ENCODE assay signal across 17 cellular contexts in genomic region chr5:41507501-41507900, GRCh38. TPM values are rescaled to one million over a fixed set of nuclear protein-coding genes. Genes with fewer than 3 reads are reported as not detected.
A peak's percentile ranks its signal among the peaks of the same experiment; 100 is the strongest.
DNase-seq lines count a peak whose midpoint lies in the region; ATAC-seq and TF ChIP-seq lines count a peak whose summit lies in the region.
"Had no signal": no experiment of that assay in that cellular context is flagged by ENCODE, and none has a peak within 500 bp of the region (broad histone marks: within the 10 kb centered on the region; RNA-seq: fewer than 3 reads in every experiment).

No MANE protein-coding gene starts in this region.

- peaks cover 0 to 2% of the 10 kb centered on the region in 2 donors for H3K36me3 Mint-ChIP-seq in activated T-cell treated with anti-CD3 and anti-CD28 coated beads, Interleukin-2, amount 50 U/mL, for 72 hours (ENCODE audit: insufficient read depth in 2 of 2)
- H3K36me3 Mint-ChIP-seq in CD8-positive, alpha-beta memory T cell = no peaks in the 10 kb centered on the region

- peaks cover 35% of the 10 kb centered on the region for H3K27me3 Mint-ChIP-seq in activated T-cell treated with anti-CD3 and anti-CD28 coated beads, Interleukin-2, amount 50 U/mL, for 72 hours (ENCODE audit: low read depth)
- H3K27me3 Mint-ChIP-seq in CD8-positive, alpha-beta memory T cell = peaks cover 10 to 37% of the 10 kb centered on the region in 2 donors

- CTCF ChIA-PET in CD8-positive, alpha-beta memory T cell (lab: Charles Lee) = no interaction called here

- no peak overlapping the region for H3K27ac Mint-ChIP-seq in activated T-cell treated with anti-CD3 and anti-CD28 coated beads, Interleukin-2, amount 50 U/mL, for 72 hours
- no peak overlapping the region for H3K27ac Mint-ChIP-seq in CD8-positive, alpha-beta memory T cell

- DNase-seq in NCI-H146 (lab: John Stamatoyannopoulos, UW) = peak; percentile 9
- DNase-seq in NCI-H146 treated with DMSO at 0.1 percent for 48 hours (lab: John Stamatoyannopoulos, UW; ENCODE audit: unreplicated experiment) = no peak
- no peak for DNase-seq in right cardiac atrium
- no peak for DNase-seq in right atrium auricular region (ENCODE audit: low spot score)
- DNase-seq in cerebellum (ENCODE audit: low spot score) = peak; percentile 32
- no peak for DNase-seq in activated T-cell treated with anti-CD3 and anti-CD28 coated beads, Interleukin-2, amount 50 U/mL, for 72 hours
- DNase-seq in CD8-positive, alpha-beta memory T cell = no peak
- DNase-seq: AML-193, DMS79, MM.1S, NCI-H1092, NCI-H2081 treated with DMSO at 0.1 percent for 48 hours, NCI-H510A had no signal

- H3K4me1 Mint-ChIP-seq in activated T-cell treated with anti-CD3 and anti-CD28 coated beads, Interleukin-2, amount 50 U/mL, for 72 hours (ENCODE audit: low read depth) = no peaks in the 10 kb centered on the region
- peaks cover 0 to 1% (median 0%) of the 10 kb centered on the region in 3 donors for H3K4me1 Mint-ChIP-seq in CD8-positive, alpha-beta memory T cell

- no peaks in the 10 kb centered on the region for H3K36me3 ChIP-seq in right atrium auricular region
- H3K36me3 ChIP-seq in CD8-positive, alpha-beta memory T cell (ENCODE audit: insufficient read depth, low read length) = no peaks in the 10 kb centered on the region

- 76% methylated on average over 3 of the region's 3 CpGs for WGBS in right cardiac atrium

- peaks cover 2 to 4% of the 10 kb centered on the region in 2 donors for H3K9me3 Mint-ChIP-seq in activated T-cell treated with anti-CD3 and anti-CD28 coated beads, Interleukin-2, amount 50 U/mL, for 72 hours
- peaks cover 0 to 3% (median 0%) of the 10 kb centered on the region in 5 donors for H3K9me3 Mint-ChIP-seq in CD8-positive, alpha-beta memory T cell

- H3K4me3 Mint-ChIP-seq in activated T-cell treated with anti-CD3 and anti-CD28 coated beads, Interleukin-2, amount 50 U/mL, for 72 hours = no peak overlapping the region
- H3K4me3 Mint-ChIP-seq in CD8-positive, alpha-beta memory T cell = no peak overlapping the region

- H3K9me3 ChIP-seq in right cardiac atrium (ENCODE audit: control insufficient read depth, low read length) (no peaks in the 10 kb centered on the region), right atrium auricular region (no peaks in the 10 kb centered on the region)
- no peaks in the 10 kb centered on the region for H3K9me3 ChIP-seq in CD8-positive, alpha-beta memory T cell (ENCODE audit: low read length)

- POLR2A ChIA-PET in CD8-positive, alpha-beta memory T cell (lab: Charles Lee) = no interaction called here

- intact Hi-C loops in right cardiac atrium (cut with DNase I) = loop anchor here in 1 of 4 donors (10.0 kb wide), 1 partner anchor 53 kb away; no protein-coding TSS in a partner anchor

- H3K4me1 ChIP-seq in right cardiac atrium (ENCODE audit: control insufficient read depth, insufficient read depth, low read length) (peaks cover 5% of the 10 kb centered on the region), right atrium auricular region (peaks cover 0 to 19% of the 10 kb centered on the region in 2 donors)
- no peaks in the 10 kb centered on the region for H3K4me1 ChIP-seq in CD8-positive, alpha-beta memory T cell (ENCODE audit: insufficient read depth, low read length)

- H3K4me3 ChIP-seq in right cardiac atrium (ENCODE audit: low read length) (peak overlapping the region; percentile 74), right atrium auricular region (no peak overlapping the region)
- no peak overlapping the region for H3K4me3 ChIP-seq in CD8-positive, alpha-beta memory T cell (ENCODE audit: low read length)

- H3K27ac ChIP-seq in right cardiac atrium (ENCODE audit: low read length) (peak overlapping the region; percentile 27), right atrium auricular region (peak overlapping the region in 1 of 2 donors; percentile 90)
- no peak overlapping the region for H3K27ac ChIP-seq in CD8-positive, alpha-beta memory T cell (ENCODE audit: low read depth, low read length)
- H3K27ac ChIP-seq: 22Rv1, C4-2B had no signal

- ATAC-seq in right cardiac atrium = no peak
- ATAC-seq in HG03469 (IDR thresholded peaks at IDR 0.05; ENCODE audit: unreplicated experiment) = no peak
- no peak for ATAC-seq in activated T-cell treated with anti-CD3 and anti-CD28 coated beads, Interleukin-2, amount 50 U/mL, for 72 hours (replicated peaks in 1 of 2)
- ATAC-seq: Panc1 had no signal

- no peak for TF ChIP-seq CTCF in right atrium auricular region (IDR thresholded peaks at IDR 0.05)

- H3K27me3 ChIP-seq in right cardiac atrium (ENCODE audit: control insufficient read depth, insufficient read depth) (no peaks in the 10 kb centered on the region), right atrium auricular region (no peaks in the 10 kb centered on the region)
- H3K27me3 ChIP-seq in CD8-positive, alpha-beta memory T cell (ENCODE audit: insufficient read depth, low read length, poor library complexity, severe bottlenecking) = no peaks in the 10 kb centered on the region

RNA-seq across cellular contexts. Expression of gene PLCXD3, which starts 2.9 kb away (rescaled TPM):
- total RNA-seq in right cardiac atrium = 10 to 100 TPM; 32.7 to 87.4 (median 62.3) TPM
- polyA plus RNA-seq in right cardiac atrium = 36.2 TPM
- total RNA-seq in right atrium auricular region = 10 to 100 TPM; 44.5 to 68.3 TPM
- 10.6 TPM for total RNA-seq in cerebellum
- total RNA-seq in activated T-cell treated with anti-CD3 and anti-CD28 coated beads, Interleukin-2, amount 50 U/mL, for 72 hours = not detected
- total RNA-seq in CD8-positive, alpha-beta memory T cell = not detected
- not detected for polyA plus RNA-seq in CD8-positive, alpha-beta memory T cell

Comparison
In these comparisons a context has a peak if more than half of its experiments do, and no peak if none do; other contexts are left out.
1. DNase-seq: peak in NCI-H146 (single experiment) and cerebellum (single experiment); none in NCI-H146 treated with DMSO at 0.1 percent for 48 hours (single experiment), right cardiac atrium (0 of 3), right atrium auricular region (single experiment), activated T-cell treated with anti-CD3 and anti-CD28 coated beads, Interleukin-2, amount 50 U/mL, for 72 hours (0 of 2) and CD8-positive, alpha-beta memory T cell (0 of 5).
2. RNA of gene PLCXD3, which starts 2.9 kb away (total RNA-seq): 44.5 to 68.3 TPM in right atrium auricular region, 32.7 to 87.4 TPM in right cardiac atrium and 10.6 TPM in cerebellum (single experiment); not detected in activated T-cell treated with anti-CD3 and anti-CD28 coated beads, Interleukin-2, amount 50 U/mL, for 72 hours and not detected in CD8-positive, alpha-beta memory T cell; every median in the first group is over 10 times any median in the second.